In the genomic region with DNA sequence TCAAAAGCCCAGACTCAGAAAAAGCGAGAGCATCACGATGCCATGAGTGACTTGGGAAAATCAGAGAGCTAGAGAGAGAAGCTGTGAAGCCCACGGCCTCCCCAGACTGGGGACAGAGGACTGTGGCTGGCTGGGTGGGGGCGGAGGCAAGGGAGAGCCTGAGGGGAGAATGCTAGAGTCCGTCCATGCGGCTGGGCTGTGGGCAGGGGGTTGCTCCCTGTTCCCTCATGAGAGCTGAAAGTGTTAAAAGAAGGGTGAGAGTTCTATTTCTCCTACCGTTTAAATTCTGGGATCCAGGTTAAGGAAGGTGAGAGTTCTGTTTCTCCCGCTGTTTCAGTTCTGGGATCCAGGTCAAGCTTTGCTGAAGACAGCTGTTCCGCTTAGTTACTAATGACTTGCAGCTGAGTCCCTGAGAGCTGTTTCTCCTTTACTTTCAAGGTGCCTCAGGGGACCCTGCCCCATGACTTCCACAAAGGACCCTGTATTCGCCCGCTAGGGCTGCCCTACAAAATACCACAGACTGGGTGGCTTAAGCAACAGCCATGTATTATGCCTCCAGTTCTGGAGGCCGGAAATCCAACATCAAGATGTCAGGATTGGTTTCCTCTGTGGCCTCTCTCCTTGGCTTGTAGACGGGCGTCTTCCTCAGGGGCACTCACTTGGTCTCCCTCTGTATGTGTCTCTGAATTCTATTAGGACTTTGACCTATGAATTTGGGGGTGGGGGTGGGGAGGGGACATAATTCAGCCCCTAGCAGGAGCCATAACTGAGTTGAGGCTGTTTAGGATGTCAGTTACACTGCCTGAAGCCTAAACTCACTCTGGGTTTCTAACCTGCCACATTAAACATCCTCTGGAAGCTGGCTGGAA, we compare ENCODE assay signal across 25 cellular contexts.
DNase-seq lines count a peak whose midpoint lies in the region; ATAC-seq and TF ChIP-seq lines count a peak whose summit lies in the region.
"Had no signal": no experiment of that assay in that cellular context is flagged by ENCODE, and none has a peak within 500 bp of the region (broad histone marks: within the 10 kb centered on the region; RNA-seq: fewer than 3 reads in every experiment).

No MANE protein-coding gene starts in this region.

- H3K4me1 ChIP-seq in esophagus muscularis mucosa, result peaks cover 0 to 19% (median 18%) of the 10 kb centered on the region in 4 donors
- H3K4me1 ChIP-seq: left lung, Peyer's patch had no signal

- ATAC-seq in GM21447 (IDR thresholded peaks at IDR 0.05; ENCODE audit: unreplicated experiment) (no peak), HG02642 (IDR thresholded peaks at IDR 0.05; ENCODE audit: poor library complexity, unreplicated experiment) (no peak)
- ATAC-seq: GM12878, HepG2, left lung had no signal

- H3K9me3 ChIP-seq in KOPT-K1 (ENCODE audit: insufficient read depth, low read length, poor library complexity, severe bottlenecking) (no peaks in the 10 kb centered on the region), esophagus muscularis mucosa (no peaks in the 10 kb centered on the region)
- H3K9me3 ChIP-seq: left lung, Peyer's patch, SJSA1, upper lobe of left lung had no signal

- TF ChIP-seq CTCF in esophagus muscularis mucosa (IDR thresholded peaks at IDR 0.05), result no peak
- no peak for TF ChIP-seq CTCF in brain microvascular endothelial cell (IDR thresholded peaks at IDR 0.05; ENCODE audit: low read depth, low read length, missing control alignments)

- intact Hi-C loops in esophagus muscularis mucosa (cut with DNase I), result no loop called here

- TF ChIP-seq POLR2A in esophagus muscularis mucosa (IDR thresholded peaks at IDR 0.05; ENCODE audit: low read depth), result no peak

- DNase-seq in NCI-H1417 (lab: John Stamatoyannopoulos, UW) (peak in 2 of 3 experiments; percentile 7 to 14), NCI-H1417 treated with DMSO at 0.1 percent for 48 hours (lab: John Stamatoyannopoulos, UW) (no peak), esophagus muscularis mucosa (ENCODE audit: extremely low spot score) (peak; percentile 77), retina (peak; percentile 54), brain microvascular endothelial cell (no peak)
- DNase-seq: activated CD4-positive, alpha-beta memory T cell treated with anti-CD3 and anti-CD28 coated beads, Interleukin-2, amount 10 ng/mL, durations not matched to agents 7 days and 5 days; activated CD4-positive, CD25-positive, alpha-beta regulatory T cell treated with anti-CD3 and anti-CD28 coated beads, Interleukin-2, amount 50 U/mL, for 72 hours; activated effector memory CD4-positive, alpha-beta T cell treated with Interleukin-2 at 50 U/mL for 16 hours; GOT3; Kasumi-1; left lung; mesenchymal stem cell; NCI-H146; NCI-H524 treated with DMSO at 0.1 percent for 48 hours; Peyer's patch had no signal

- in situ Hi-C loops in brain microvascular endothelial cell (cut with HindIII; ENCODE audit: low pct_ligation_motif_present, low sequenced_read_pairs), result no loop called here

- peak overlapping the region; percentile 60 for H3K27ac ChIP-seq in KOPT-K1 (ENCODE audit: low read depth, low read length, poor library complexity, severe bottlenecking)
- H3K27ac ChIP-seq in esophagus muscularis mucosa (replicated peaks in 1 of 4), result no peak overlapping the region
- H3K27ac ChIP-seq in brain microvascular endothelial cell, result no peak overlapping the region
- H3K27ac ChIP-seq: 22Rv1, HL-60, left lung, Peyer's patch, SJSA1, upper lobe of left lung had no signal

- no peaks in the 10 kb centered on the region for H3K27me3 ChIP-seq in esophagus muscularis mucosa
- H3K27me3 ChIP-seq in brain microvascular endothelial cell (replicated peaks), result no peaks in the 10 kb centered on the region
- H3K27me3 ChIP-seq: Peyer's patch, SJSA1, upper lobe of left lung had no signal

- WGBS in esophagus muscularis mucosa, result 86% methylated on average over 14 of the region's 14 CpGs

- H3K36me3 ChIP-seq in KOPT-K1 (ENCODE audit: insufficient read depth, low read length) (no peaks in the 10 kb centered on the region), esophagus muscularis mucosa (no peaks in the 10 kb centered on the region), brain microvascular endothelial cell (replicated peaks) (no peaks in the 10 kb centered on the region)
- H3K36me3 ChIP-seq: left lung, Peyer's patch, SJSA1, upper lobe of left lung had no signal

- TF ChIP-seq EP300 in esophagus muscularis mucosa (IDR thresholded peaks at IDR 0.05), result no peak

- H3K4me3 ChIP-seq in esophagus muscularis mucosa (no peak overlapping the region), brain microvascular endothelial cell (ENCODE audit: low read depth, low read length) (no peak overlapping the region)
- H3K4me3 ChIP-seq: GM12878, left lung, Peyer's patch, SJSA1, smooth muscle cell, upper lobe of left lung had no signal

Comparison
In these comparisons a context has a peak if more than half of its experiments do, and no peak if none do; other contexts are left out.
1. DNase-seq: peak in NCI-H1417 (2 of 3), esophagus muscularis mucosa (single experiment) and retina (single experiment); none in NCI-H1417 treated with DMSO at 0.1 percent for 48 hours (single experiment) and brain microvascular endothelial cell (single experiment).